ENCODE assay signal across 21 cellular contexts in genomic region chr18:74522635-74523548, GRCh38. TPM values are rescaled to one million over a fixed set of nuclear protein-coding genes. Genes with fewer than 3 reads are reported as not detected.
A peak's percentile ranks its signal among the peaks of the same experiment; 100 is the strongest.
DNase-seq lines count a peak whose midpoint lies in the region; ATAC-seq, FAIRE-seq and TF ChIP-seq lines count a peak whose summit lies in the region.
"Had no signal": no experiment of that assay in that cellular context is flagged by ENCODE, and none has a peak within 500 bp of the region (broad histone marks: within the 10 kb centered on the region; RNA-seq: fewer than 3 reads in every experiment).

No MANE protein-coding gene starts in this region.

- H3K27ac Mint-ChIP-seq in activated CD8-positive, alpha-beta T cell treated with anti-CD3 and anti-CD28 coated beads, Interleukin-2, amount 10 ng/mL, durations not matched to agents 7 days and 5 days: no peak overlapping the region
- H3K27ac Mint-ChIP-seq: natural killer cell treated with Interleukin-12 subunit alpha and Interleukin-12 subunit beta and Interleukin-15 and Interleukin-18, amount 100 ng/mL, for 72 hours had no signal

- CTCF ChIA-PET in activated CD8-positive, alpha-beta T cell treated with anti-CD3 and anti-CD28 coated beads, Interleukin-2, amount 10 ng/mL, durations not matched to agents 7 days and 5 days (lab: Charles Lee): interaction anchor here (1.7 kb wide), 1 partner anchor 29 kb away, joined by 6 read pairs; no protein-coding TSS in a partner anchor

- H3K36me3 Mint-ChIP-seq in activated CD8-positive, alpha-beta T cell treated with anti-CD3 and anti-CD28 coated beads, Interleukin-2, amount 10 ng/mL, durations not matched to agents 7 days and 5 days (ENCODE audit: low read depth): peaks cover 34% of the 10 kb centered on the region
- H3K36me3 Mint-ChIP-seq: natural killer cell treated with Interleukin-12 subunit alpha and Interleukin-12 subunit beta and Interleukin-15 and Interleukin-18, amount 100 ng/mL, for 72 hours had no signal

- peaks cover 0 to 39% of the 10 kb centered on the region in 2 donors for H3K36me3 ChIP-seq in psoas muscle (ENCODE audit: insufficient read depth in 1 of 2, low read depth in 1 of 2)

- WGBS in psoas muscle, 3 donors: 83 to 84% (median 84%) methylated on average over 23 of the region's 23 CpGs

- H3K9me3 Mint-ChIP-seq in activated CD8-positive, alpha-beta T cell treated with anti-CD3 and anti-CD28 coated beads, Interleukin-2, amount 10 ng/mL, durations not matched to agents 7 days and 5 days (ENCODE audit: insufficient read depth): no peaks in the 10 kb centered on the region
- H3K9me3 Mint-ChIP-seq: natural killer cell treated with Interleukin-12 subunit alpha and Interleukin-12 subunit beta and Interleukin-15 and Interleukin-18, amount 100 ng/mL, for 72 hours had no signal

- intact Hi-C loops in psoas muscle (cut with DNase I): no loop called here

- peaks cover 10% of the 10 kb centered on the region for H3K4me1 ChIP-seq in psoas muscle
- H3K4me1 ChIP-seq: ascending aorta, vagina had no signal

- peak; percentile 80 for FAIRE-seq in D721Med (lab: Jason Lieb, UNC)
- FAIRE-seq: endometrium, TTC549 had no signal

- ATAC-seq in psoas muscle: no peak
- no peak for ATAC-seq in activated CD8-positive, alpha-beta T cell treated with anti-CD3 and anti-CD28 coated beads, Interleukin-2, amount 10 ng/mL, durations not matched to agents 7 days and 5 days
- no peak for ATAC-seq in GM19351 (IDR thresholded peaks at IDR 0.05; ENCODE audit: unreplicated experiment)
- ATAC-seq: natural killer cell treated with Interleukin-12 subunit alpha and Interleukin-12 subunit beta and Interleukin-15 and Interleukin-18, amount 100 ng/mL, for 72 hours had no signal

- DNase-seq in D721Med (ENCODE audit: insufficient read length, low spot score): no peak
- DNase-seq in NCI-H1417 treated with DMSO at 0.1 percent for 48 hours (lab: John Stamatoyannopoulos, UW): peak; percentile 7
- DNase-seq in choroid plexus epithelial cell (ENCODE audit: low read depth): peak; percentile 25
- DNase-seq in psoas muscle: no peak
- DNase-seq in activated CD8-positive, alpha-beta T cell treated with anti-CD3 and anti-CD28 coated beads, Interleukin-2, amount 10 ng/mL, durations not matched to agents 7 days and 5 days: no peak
- no peak for DNase-seq in NCI-H2171 (lab: John Stamatoyannopoulos, UW)
- DNase-seq in RPMI8226: no peak
- DNase-seq: activated CD4-positive, alpha-beta T cell treated with anti-CD3 and anti-CD28 coated beads, Interleukin-2, amount 50 U/mL, for 1 hour; activated naive CD4-positive, alpha-beta T cell; activated T-cell treated with anti-CD3 and anti-CD28 coated beads for 4 hours; foreskin fibroblast; Kasumi-1; NCI-H1694; NCI-H526 had no signal

- H3K9me3 ChIP-seq in psoas muscle: no peaks in the 10 kb centered on the region
- H3K9me3 ChIP-seq: ascending aorta, vagina had no signal

- H3K4me1 Mint-ChIP-seq in activated CD8-positive, alpha-beta T cell treated with anti-CD3 and anti-CD28 coated beads, Interleukin-2, amount 10 ng/mL, durations not matched to agents 7 days and 5 days (ENCODE audit: low read depth): no peaks in the 10 kb centered on the region

- peak overlapping the region; percentile 70 for H3K27ac ChIP-seq in psoas muscle
- H3K27ac ChIP-seq: ascending aorta, vagina had no signal

- peaks cover 10% of the 10 kb centered on the region for H3K27me3 Mint-ChIP-seq in activated CD8-positive, alpha-beta T cell treated with anti-CD3 and anti-CD28 coated beads, Interleukin-2, amount 10 ng/mL, durations not matched to agents 7 days and 5 days (ENCODE audit: low read depth)
- H3K27me3 Mint-ChIP-seq: natural killer cell treated with Interleukin-12 subunit alpha and Interleukin-12 subunit beta and Interleukin-15 and Interleukin-18, amount 100 ng/mL, for 72 hours had no signal

- no peak overlapping the region for H3K4me3 Mint-ChIP-seq in activated CD8-positive, alpha-beta T cell treated with anti-CD3 and anti-CD28 coated beads, Interleukin-2, amount 10 ng/mL, durations not matched to agents 7 days and 5 days
- H3K4me3 Mint-ChIP-seq: natural killer cell treated with Interleukin-12 subunit alpha and Interleukin-12 subunit beta and Interleukin-15 and Interleukin-18, amount 100 ng/mL, for 72 hours had no signal

- no peaks in the 10 kb centered on the region for H3K27me3 ChIP-seq in psoas muscle (ENCODE audit: insufficient read depth in 3 of 3, low read length in 2 of 3)
- H3K27me3 ChIP-seq: ascending aorta, vagina had no signal

- TF ChIP-seq CTCF in D721Med (IDR thresholded peaks at IDR 0.05; ENCODE audit: insufficient read depth, missing control alignments) (no peak), choroid plexus epithelial cell (conservative IDR thresholded peaks at IDR 0.05; ENCODE audit: low read depth, low read length) (no peak), psoas muscle (IDR thresholded peaks at IDR 0.05) (no peak)

- H3K4me3 ChIP-seq in choroid plexus epithelial cell (ENCODE audit: low read depth, low read length): no peak overlapping the region
- H3K4me3 ChIP-seq in psoas muscle: no peak overlapping the region
- H3K4me3 ChIP-seq: ascending aorta, vagina had no signal

- POLR2A ChIA-PET in activated CD8-positive, alpha-beta T cell treated with anti-CD3 and anti-CD28 coated beads, Interleukin-2, amount 10 ng/mL, durations not matched to agents 7 days and 5 days (lab: Charles Lee): no interaction called here

RNA-seq across cellular contexts. Expression of gene CNDP1, which starts 11.4 kb away (rescaled TPM):
- total RNA-seq in psoas muscle: not detected
- under 1 TPM in 1 of 3 donors, not detected in 2; 0.04 TPM for polyA plus RNA-seq in psoas muscle
- total RNA-seq in activated CD8-positive, alpha-beta T cell treated with anti-CD3 and anti-CD28 coated beads, Interleukin-2, amount 10 ng/mL, durations not matched to agents 7 days and 5 days: not detected
- total RNA-seq: ascending aorta, lung microvascular endothelial cell had no signal

RNA-seq across cellular contexts. Expression of gene CNDP2, which starts 26.7 kb away (rescaled TPM):
- total RNA-seq in psoas muscle: 10 to 100 TPM; 36.8 to 51.9 (median 44.1) TPM
- 10 to 100 TPM; 24.3 to 48.5 (median 29.4) TPM for polyA plus RNA-seq in psoas muscle
- 100 to 1,000 TPM; 131 to 144 TPM for total RNA-seq in activated CD8-positive, alpha-beta T cell treated with anti-CD3 and anti-CD28 coated beads, Interleukin-2, amount 10 ng/mL, durations not matched to agents 7 days and 5 days

Comparison
In these comparisons a context has a peak if more than half of its experiments do, and no peak if none do; other contexts are left out.
1. DNase-seq: peak in NCI-H1417 treated with DMSO at 0.1 percent for 48 hours (single experiment) and choroid plexus epithelial cell (single experiment); none in D721Med (single experiment), psoas muscle (0 of 2), activated CD8-positive, alpha-beta T cell treated with anti-CD3 and anti-CD28 coated beads, Interleukin-2, amount 10 ng/mL, durations not matched to agents 7 days and 5 days (single experiment), NCI-H2171 (single experiment) and RPMI8226 (single experiment).